10 cellular contexts compared by ENCODE assay signal in genomic region chr14:23538785-23539184, GRCh38. TPM values are rescaled to one million over a fixed set of nuclear protein-coding genes. Genes with fewer than 3 reads are reported as not detected.
DNase-seq lines count a peak whose midpoint lies in the region; ATAC-seq and TF ChIP-seq lines count a peak whose summit lies in the region.
"Had no signal": no experiment of that assay in that cellular context is flagged by ENCODE, and none has a peak within 500 bp of the region (broad histone marks: within the 10 kb centered on the region; RNA-seq: fewer than 3 reads in every experiment).

No MANE protein-coding gene starts in this region.

- no peak for DNase-seq in Karpas-422
- DNase-seq in SHP77 (lab: John Stamatoyannopoulos, UW): peak; percentile 48 to 59
- DNase-seq in cardiac muscle cell (ENCODE audit: low read depth in 1 of 2, low spot score in 1 of 2): peak; percentile 25 to 53
- peak in 9 of 10 donors; percentile 59 to 96 (median 61) for DNase-seq in posterior cingulate gyrus
- no peak for DNase-seq in activated CD4-positive, alpha-beta T cell treated with anti-CD3 and anti-CD28 coated beads, Interleukin-2, amount 10 ng/mL, durations not matched to agents 24 days and 14 days
- DNase-seq in HEK293T (ENCODE audit: extremely low spot score): no peak
- DNase-seq: thyroid gland had no signal

- no peak overlapping the region for H3K9ac ChIP-seq in Karpas-422 (ENCODE audit: low read length)

- H3K4me1 ChIP-seq in Karpas-422 (ENCODE audit: low read length): peaks cover 34% of the 10 kb centered on the region
- H3K4me1 ChIP-seq in cardiac muscle cell (ENCODE audit: low read depth): peaks cover 11% of the 10 kb centered on the region
- H3K4me1 ChIP-seq: thyroid gland had no signal

- intact Hi-C loops in posterior cingulate gyrus (cut with DNase I): no loop called here
- intact Hi-C loops in activated CD4-positive, alpha-beta T cell treated with anti-CD3 and anti-CD28 coated beads, Interleukin-2, amount 10 ng/mL, durations not matched to agents 24 days and 14 days (cut with micrococcal nuclease): loop anchor here (1.0 kb wide), 1 partner anchor 60 kb away; no protein-coding TSS in a partner anchor

- H3K4me3 ChIP-seq in Karpas-422 (ENCODE audit: low read length) (no peak overlapping the region), cardiac muscle cell (no peak overlapping the region)
- H3K4me3 ChIP-seq: thyroid gland had no signal

- H3K4me3 Mint-ChIP-seq in activated CD4-positive, alpha-beta T cell treated with anti-CD3 and anti-CD28 coated beads, Interleukin-2, amount 10 ng/mL, durations not matched to agents 24 days and 14 days: no peak overlapping the region

- no peak overlapping the region; the same call in 1 of the 2 replicates for H2AFZ ChIP-seq in Karpas-422 (ENCODE audit: low read length)

- H3K9me3 Mint-ChIP-seq in activated CD4-positive, alpha-beta T cell treated with anti-CD3 and anti-CD28 coated beads, Interleukin-2, amount 10 ng/mL, durations not matched to agents 24 days and 14 days: no peaks in the 10 kb centered on the region

- H3K27me3 Mint-ChIP-seq in activated CD4-positive, alpha-beta T cell treated with anti-CD3 and anti-CD28 coated beads, Interleukin-2, amount 10 ng/mL, durations not matched to agents 24 days and 14 days: no peaks in the 10 kb centered on the region

- no peak for ATAC-seq in GM18873 (IDR thresholded peaks at IDR 0.05; ENCODE audit: low FRiP score, unreplicated experiment)
- ATAC-seq in HG03565 (IDR thresholded peaks at IDR 0.05; ENCODE audit: unreplicated experiment): no peak

- peaks cover 6% of the 10 kb centered on the region for H3K4me1 Mint-ChIP-seq in activated CD4-positive, alpha-beta T cell treated with anti-CD3 and anti-CD28 coated beads, Interleukin-2, amount 10 ng/mL, durations not matched to agents 24 days and 14 days

- CTCF ChIA-PET in HEK293T (lab: Yijun Ruan, JAX): interaction anchor here (0.5 to 2.4 kb wide), 8 partner anchors 9 to 940 kb away, joined by 3 to 6 read pairs (median 4); no protein-coding TSS in a partner anchor

- no peaks in the 10 kb centered on the region for H3K79me2 ChIP-seq in Karpas-422 (ENCODE audit: low read length)

- H3K9me3 ChIP-seq in Karpas-422 (ENCODE audit: low read length) (no peaks in the 10 kb centered on the region), cardiac muscle cell (ENCODE audit: low read depth) (no peaks in the 10 kb centered on the region)
- H3K9me3 ChIP-seq: thyroid gland had no signal

- H3K36me3 ChIP-seq in Karpas-422 (ENCODE audit: insufficient read depth, low read length) (no peaks in the 10 kb centered on the region), cardiac muscle cell (no peaks in the 10 kb centered on the region)
- H3K36me3 ChIP-seq: thyroid gland had no signal

- H4K20me1 ChIP-seq in Karpas-422 (ENCODE audit: insufficient read depth, low read depth, low read length): no peaks in the 10 kb centered on the region

- H3K27ac ChIP-seq in Karpas-422 (ENCODE audit: low read length) (no peak overlapping the region), cardiac muscle cell (no peak overlapping the region)
- H3K27ac ChIP-seq: thyroid gland had no signal

- H3K36me3 Mint-ChIP-seq in activated CD4-positive, alpha-beta T cell treated with anti-CD3 and anti-CD28 coated beads, Interleukin-2, amount 10 ng/mL, durations not matched to agents 24 days and 14 days (ENCODE audit: low read depth): no peaks in the 10 kb centered on the region

- H3K27me3 ChIP-seq in Karpas-422 (ENCODE audit: low read length): no peaks in the 10 kb centered on the region
- no peaks in the 10 kb centered on the region for H3K27me3 ChIP-seq in cardiac muscle cell
- H3K27me3 ChIP-seq: thyroid gland had no signal

- TF ChIP-seq CTCF in cardiac muscle cell (IDR thresholded peaks at IDR 0.05; ENCODE audit: low read depth, low read length): no peak

- H3K9me2 ChIP-seq in Karpas-422 (replicated peaks; ENCODE audit: insufficient read depth, low read length): no peaks in the 10 kb centered on the region

- H3K27ac Mint-ChIP-seq in activated CD4-positive, alpha-beta T cell treated with anti-CD3 and anti-CD28 coated beads, Interleukin-2, amount 10 ng/mL, durations not matched to agents 24 days and 14 days: no peak overlapping the region

- peak overlapping the region; percentile 56 for H3K4me2 ChIP-seq in Karpas-422 (ENCODE audit: low read depth, low read length, poor library complexity, severe bottlenecking)

- POLR2A ChIA-PET in HEK293T (lab: Yijun Ruan, JAX): interaction anchor here (1.0 to 1.5 kb wide), 4 partner anchors 17 to 23 kb away, joined by 3 to 7 read pairs (median 4); no protein-coding TSS in a partner anchor

TF ChIP-seq in HEK293T, 16 proteins besides CTCF, POLR2A, EP300 and RAD21:
- no peak for TF ChIP-seq ARNT (IDR thresholded peaks at IDR 0.05)
- no peak for TF ChIP-seq L3MBTL2 (conservative IDR thresholded peaks at IDR 0.05)
- TF ChIP-seq FOXK2 (IDR thresholded peaks at IDR 0.05): no peak
- TF ChIP-seq SP1 (IDR thresholded peaks at IDR 0.05): no peak
- TF ChIP-seq, protein P1, sequence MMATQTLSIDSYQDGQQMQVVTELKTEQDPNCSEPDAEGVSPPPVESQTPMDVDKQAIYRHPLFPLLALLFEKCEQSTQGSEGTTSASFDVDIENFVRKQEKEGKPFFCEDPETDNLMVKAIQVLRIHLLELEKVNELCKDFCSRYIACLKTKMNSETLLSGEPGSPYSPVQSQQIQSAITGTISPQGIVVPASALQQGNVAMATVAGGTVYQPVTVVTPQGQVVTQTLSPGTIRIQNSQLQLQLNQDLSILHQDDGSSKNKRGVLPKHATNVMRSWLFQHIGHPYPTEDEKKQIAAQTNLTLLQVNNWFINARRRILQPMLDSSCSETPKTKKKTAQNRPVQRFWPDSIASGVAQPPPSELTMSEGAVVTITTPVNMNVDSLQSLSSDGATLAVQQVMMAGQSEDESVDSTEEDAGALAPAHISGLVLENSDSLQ (IDR thresholded peaks at IDR 0.05): no peak
- no peak for TF ChIP-seq CTBP1 (IDR thresholded peaks at IDR 0.05; ENCODE audit: borderline replicate concordance)
- no peak for TF ChIP-seq NFRKB (IDR thresholded peaks at IDR 0.05)
- no peak for TF ChIP-seq LEF1 (IDR thresholded peaks at IDR 0.05; ENCODE audit: borderline replicate concordance)
- TF ChIP-seq BHLHE40 (IDR thresholded peaks at IDR 0.05; ENCODE audit: borderline replicate concordance): no peak
- no peak for TF ChIP-seq SUZ12 (IDR thresholded peaks at IDR 0.05)
- TF ChIP-seq ZNF384 (IDR thresholded peaks at IDR 0.05): no peak
- TF ChIP-seq HDGF (IDR thresholded peaks at IDR 0.05; ENCODE audit: borderline replicate concordance): no peak
- TF ChIP-seq TARDBP (IDR thresholded peaks at IDR 0.05): no peak
- TF ChIP-seq FOXM1 (IDR thresholded peaks at IDR 0.05; ENCODE audit: borderline replicate concordance): no peak
- TF ChIP-seq FOXA1 (IDR thresholded peaks at IDR 0.05): no peak
- TF ChIP-seq ELF4 (IDR thresholded peaks at IDR 0.05): no peak

RNA-seq across cellular contexts. Expression of gene ZFHX2, which starts 12.8 kb away (rescaled TPM):
- total RNA-seq in Karpas-422 (2014; rRNA removed; shearing (Covaris generic); ENCODE audit: low replicate concordance): 0.07 and 0.32 TPM in 2 replicates
- 3.9 and 4.2 TPM in 2 replicates for total RNA-seq in cardiac muscle cell
- 5.6 TPM in 2 replicates for polyA plus RNA-seq in cardiac muscle cell
- 1.8 and 2.8 TPM in 2 replicates for total RNA-seq in activated CD4-positive, alpha-beta T cell treated with anti-CD3 and anti-CD28 coated beads, Interleukin-2, amount 10 ng/mL, durations not matched to agents 24 days and 14 days

RNA-seq across cellular contexts. Expression of gene THTPA, which starts 17.3 kb away (rescaled TPM):
- total RNA-seq in Karpas-422 (2014; rRNA removed; shearing (Covaris generic); ENCODE audit: low replicate concordance): 16.2 and 57.5 TPM in 2 replicates
- total RNA-seq in cardiac muscle cell: 47.6 and 58.6 TPM in 2 replicates
- polyA plus RNA-seq in cardiac muscle cell: 31.3 and 45.2 TPM in 2 replicates
- total RNA-seq in activated CD4-positive, alpha-beta T cell treated with anti-CD3 and anti-CD28 coated beads, Interleukin-2, amount 10 ng/mL, durations not matched to agents 24 days and 14 days: 14.5 and 16.7 TPM in 2 replicates

RNA-seq across cellular contexts. Expression of gene AP1G2, which starts 28.8 kb away (rescaled TPM):
- total RNA-seq in Karpas-422 (2014; rRNA removed; shearing (Covaris generic); ENCODE audit: low replicate concordance): 207 and 248 TPM in 2 replicates
- 61.2 and 123 TPM in 2 replicates for total RNA-seq in cardiac muscle cell
- 141 and 168 TPM in 2 replicates for polyA plus RNA-seq in cardiac muscle cell
- 135 and 142 TPM in 2 replicates for total RNA-seq in activated CD4-positive, alpha-beta T cell treated with anti-CD3 and anti-CD28 coated beads, Interleukin-2, amount 10 ng/mL, durations not matched to agents 24 days and 14 days

RNA-seq across cellular contexts. Expression of gene JPH4, which starts 39.8 kb away (rescaled TPM):
- 0.29 TPM in 1 of 2 replicates, not detected in the other for total RNA-seq in Karpas-422 (2014; rRNA removed; shearing (Covaris generic); ENCODE audit: low replicate concordance)
- 0.39 and 0.63 TPM in 2 replicates for total RNA-seq in cardiac muscle cell
- 0.53 and 1.4 TPM in 2 replicates for polyA plus RNA-seq in cardiac muscle cell
- not detected in 2 replicates for total RNA-seq in activated CD4-positive, alpha-beta T cell treated with anti-CD3 and anti-CD28 coated beads, Interleukin-2, amount 10 ng/mL, durations not matched to agents 24 days and 14 days
- total RNA-seq: lung microvascular endothelial cell had no signal

Comparison
In these comparisons a context has a peak if more than half of its experiments do, and no peak if none do; other contexts are left out.
1. DNase-seq: peak in SHP77 (2 of 2), cardiac muscle cell (2 of 2) and posterior cingulate gyrus (9 of 10); none in Karpas-422 (single experiment), activated CD4-positive, alpha-beta T cell treated with anti-CD3 and anti-CD28 coated beads, Interleukin-2, amount 10 ng/mL, durations not matched to agents 24 days and 14 days (single experiment) and HEK293T (single experiment).